ENCODE assay signal across 1 cellular context in the genomic region with DNA sequence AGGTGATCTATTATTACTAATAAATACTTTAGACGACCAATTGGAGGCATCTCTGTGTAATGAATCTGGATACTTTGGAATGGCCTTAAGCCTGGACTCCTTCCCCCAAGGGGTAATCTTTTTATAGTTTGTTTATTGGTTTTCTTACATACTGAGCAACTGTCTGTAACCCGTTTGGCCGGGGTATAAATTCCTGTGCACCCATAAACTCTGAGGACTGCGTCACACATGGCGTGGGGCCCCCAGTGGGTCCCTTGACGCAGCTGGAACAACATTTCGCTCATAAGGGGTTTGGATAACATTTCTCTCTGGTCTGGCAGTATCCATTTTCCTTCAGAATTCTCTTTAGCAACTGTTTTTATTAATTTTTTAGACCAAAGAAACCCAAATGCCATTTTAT.
TF ChIP-seq lines count a peak whose summit lies in the region.

No MANE protein-coding gene starts in this region.

TF ChIP-seq in SK-N-SH, 30 proteins besides CTCF, POLR2A, EP300 and RAD21 (continued from another document):
- TF ChIP-seq, protein P1, sequence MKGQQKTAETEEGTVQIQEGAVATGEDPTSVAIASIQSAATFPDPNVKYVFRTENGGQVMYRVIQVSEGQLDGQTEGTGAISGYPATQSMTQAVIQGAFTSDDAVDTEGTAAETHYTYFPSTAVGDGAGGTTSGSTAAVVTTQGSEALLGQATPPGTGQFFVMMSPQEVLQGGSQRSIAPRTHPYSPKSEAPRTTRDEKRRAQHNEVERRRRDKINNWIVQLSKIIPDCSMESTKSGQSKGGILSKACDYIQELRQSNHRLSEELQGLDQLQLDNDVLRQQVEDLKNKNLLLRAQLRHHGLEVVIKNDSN (IDR thresholded peaks at IDR 0.05; ENCODE audit: borderline replicate concordance, low read depth) = no peak
- no peak for TF ChIP-seq TCF12 (IDR thresholded peaks at IDR 0.05)
- TF ChIP-seq, protein P2, sequence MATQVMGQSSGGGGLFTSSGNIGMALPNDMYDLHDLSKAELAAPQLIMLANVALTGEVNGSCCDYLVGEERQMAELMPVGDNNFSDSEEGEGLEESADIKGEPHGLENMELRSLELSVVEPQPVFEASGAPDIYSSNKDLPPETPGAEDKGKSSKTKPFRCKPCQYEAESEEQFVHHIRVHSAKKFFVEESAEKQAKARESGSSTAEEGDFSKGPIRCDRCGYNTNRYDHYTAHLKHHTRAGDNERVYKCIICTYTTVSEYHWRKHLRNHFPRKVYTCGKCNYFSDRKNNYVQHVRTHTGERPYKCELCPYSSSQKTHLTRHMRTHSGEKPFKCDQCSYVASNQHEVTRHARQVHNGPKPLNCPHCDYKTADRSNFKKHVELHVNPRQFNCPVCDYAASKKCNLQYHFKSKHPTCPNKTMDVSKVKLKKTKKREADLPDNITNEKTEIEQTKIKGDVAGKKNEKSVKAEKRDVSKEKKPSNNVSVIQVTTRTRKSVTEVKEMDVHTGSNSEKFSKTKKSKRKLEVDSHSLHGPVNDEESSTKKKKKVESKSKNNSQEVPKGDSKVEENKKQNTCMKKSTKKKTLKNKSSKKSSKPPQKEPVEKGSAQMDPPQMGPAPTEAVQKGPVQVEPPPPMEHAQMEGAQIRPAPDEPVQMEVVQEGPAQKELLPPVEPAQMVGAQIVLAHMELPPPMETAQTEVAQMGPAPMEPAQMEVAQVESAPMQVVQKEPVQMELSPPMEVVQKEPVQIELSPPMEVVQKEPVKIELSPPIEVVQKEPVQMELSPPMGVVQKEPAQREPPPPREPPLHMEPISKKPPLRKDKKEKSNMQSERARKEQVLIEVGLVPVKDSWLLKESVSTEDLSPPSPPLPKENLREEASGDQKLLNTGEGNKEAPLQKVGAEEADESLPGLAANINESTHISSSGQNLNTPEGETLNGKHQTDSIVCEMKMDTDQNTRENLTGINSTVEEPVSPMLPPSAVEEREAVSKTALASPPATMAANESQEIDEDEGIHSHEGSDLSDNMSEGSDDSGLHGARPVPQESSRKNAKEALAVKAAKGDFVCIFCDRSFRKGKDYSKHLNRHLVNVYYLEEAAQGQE (IDR thresholded peaks at IDR 0.05; ENCODE audit: low read depth, low read length) = no peak
- TF ChIP-seq TAF1 (IDR thresholded peaks at IDR 0.05; ENCODE audit: borderline replicate concordance, low read depth, low read length) = no peak
- no peak for TF ChIP-seq MEF2A (IDR thresholded peaks at IDR 0.05; ENCODE audit: borderline replicate concordance, low read depth)
- no peak for TF ChIP-seq ELF1 (IDR thresholded peaks at IDR 0.05)
- TF ChIP-seq GATA2 (CRISPR knock-in tag; IDR thresholded peaks at IDR 0.05) = no peak
- no peak for TF ChIP-seq NFIC (IDR thresholded peaks at IDR 0.05; ENCODE audit: borderline replicate concordance)
- no peak for TF ChIP-seq NRF1 (IDR thresholded peaks at IDR 0.05; ENCODE audit: low read depth, low read length)
